ENCODE assay signal across 20 cellular contexts in genomic region chr12:112303799-112304198, GRCh38.
DNase-seq lines count a peak whose midpoint lies in the region; ATAC-seq and TF ChIP-seq lines count a peak whose summit lies in the region.
"Had no signal": no experiment of that assay in that cellular context is flagged by ENCODE, and none has a peak within 500 bp of the region (broad histone marks: within the 10 kb centered on the region; RNA-seq: fewer than 3 reads in every experiment).

No MANE protein-coding gene starts in this region.

- peak overlapping the region; percentile 90 for H3K27ac Mint-ChIP-seq in activated naive CD8-positive, alpha-beta T cell
- H3K27ac Mint-ChIP-seq in activated naive CD8-positive, alpha-beta T cell treated with anti-CD3 and anti-CD28 coated beads, Interleukin-2, amount 50 U/mL, for 24 hours, result no peak overlapping the region
- H3K27ac Mint-ChIP-seq in T-helper 17 cell (peak overlapping the region; percentile 97), endodermal cell (peak overlapping the region; percentile 57)
- peak overlapping the region; percentile 78 for H3K27ac Mint-ChIP-seq in stimulated activated naive B cell treated with anti-CD40 and anti-IgM and Interleukin-4, amounts not matched to agents 10 μg/mL and 1 μg/mL and 100 μg/mL, for 72 hours

- H3K23ac ChIP-seq in mesendoderm (ENCODE audit: low read length), result no peak overlapping the region

- no peaks in the 10 kb centered on the region for H3K79me1 ChIP-seq in mesendoderm (ENCODE audit: low read length)

- no peak for TF ChIP-seq CTCF in endodermal cell (conservative IDR thresholded peaks at IDR 0.05)

- peaks cover 7% of the 10 kb centered on the region for H3K4me1 Mint-ChIP-seq in activated naive CD8-positive, alpha-beta T cell (ENCODE audit: low read depth)
- peaks cover 12% of the 10 kb centered on the region for H3K4me1 Mint-ChIP-seq in activated naive CD8-positive, alpha-beta T cell treated with anti-CD3 and anti-CD28 coated beads, Interleukin-2, amount 50 U/mL, for 24 hours
- peaks cover 10% of the 10 kb centered on the region for H3K4me1 Mint-ChIP-seq in T-helper 17 cell
- H3K4me1 Mint-ChIP-seq in endodermal cell, result peaks cover 25% of the 10 kb centered on the region
- peaks cover 2 to 11% of the 10 kb centered on the region in 2 donors for H3K4me1 Mint-ChIP-seq in stimulated activated naive B cell treated with anti-CD40 and anti-IgM and Interleukin-4, amounts not matched to agents 10 μg/mL and 1 μg/mL and 100 μg/mL, for 72 hours

- no peaks in the 10 kb centered on the region for H3K27me3 Mint-ChIP-seq in activated naive CD8-positive, alpha-beta T cell
- H3K27me3 Mint-ChIP-seq in activated naive CD8-positive, alpha-beta T cell treated with anti-CD3 and anti-CD28 coated beads, Interleukin-2, amount 50 U/mL, for 24 hours, result no peaks in the 10 kb centered on the region
- H3K27me3 Mint-ChIP-seq in T-helper 17 cell (no peaks in the 10 kb centered on the region), endodermal cell (ENCODE audit: insufficient read depth) (no peaks in the 10 kb centered on the region)
- H3K27me3 Mint-ChIP-seq in stimulated activated naive B cell treated with anti-CD40 and anti-IgM and Interleukin-4, amounts not matched to agents 10 μg/mL and 1 μg/mL and 100 μg/mL, for 72 hours, result no peaks in the 10 kb centered on the region

- H3K18ac ChIP-seq in mesendoderm (ENCODE audit: low read length), result no peak overlapping the region

- H3K36me3 Mint-ChIP-seq in activated naive CD8-positive, alpha-beta T cell, result peaks cover 10% of the 10 kb centered on the region
- H3K36me3 Mint-ChIP-seq in activated naive CD8-positive, alpha-beta T cell treated with anti-CD3 and anti-CD28 coated beads, Interleukin-2, amount 50 U/mL, for 24 hours (ENCODE audit: low read depth), result peaks cover 20% of the 10 kb centered on the region
- H3K36me3 Mint-ChIP-seq in T-helper 17 cell (ENCODE audit: low read depth), result peaks cover 9% of the 10 kb centered on the region
- H3K36me3 Mint-ChIP-seq in endodermal cell (ENCODE audit: low read depth), result peaks cover 32% of the 10 kb centered on the region
- H3K36me3 Mint-ChIP-seq in stimulated activated naive B cell treated with anti-CD40 and anti-IgM and Interleukin-4, amounts not matched to agents 10 μg/mL and 1 μg/mL and 100 μg/mL, for 72 hours, result peaks cover 25 to 49% of the 10 kb centered on the region in 2 donors

- H3K27ac ChIP-seq in endodermal cell (ENCODE audit: low read depth, low read length) (no peak overlapping the region), mesendoderm (ENCODE audit: low read depth, low read length) (no peak overlapping the region)
- H3K27ac ChIP-seq: BLaER1 treated with 17β-estradiol and CSF1 and Interleukin-3, amounts not matched to agents 10 nM and 100 nM; left lung; tibial nerve had no signal

- no peak overlapping the region for H2AK5ac ChIP-seq in mesendoderm (ENCODE audit: low read length)

- 100% methylated on average over 2 of the region's 2 CpGs for WGBS in endodermal cell (ENCODE audit: insufficient coverage in 1 of 2, insufficient read length in 1 of 2), 2 experiments
- WGBS in mesendoderm (ENCODE audit: extremely low coverage, insufficient coverage, low lambda C conversion rate), result no CpG with 5 or more reads among the region's 2 CpGs

- H3K36me3 ChIP-seq in endodermal cell (ENCODE audit: control insufficient read depth, insufficient read depth, low read length) (peaks cover 34% of the 10 kb centered on the region), mesendoderm (ENCODE audit: control insufficient read depth, insufficient read depth, low read length) (peaks cover 1% of the 10 kb centered on the region)

- H3K4me2 ChIP-seq in mesendoderm (ENCODE audit: low read length), result no peak overlapping the region
- H3K4me2 ChIP-seq: BLaER1 treated with 17β-estradiol and CSF1 and Interleukin-3, amounts not matched to agents 10 nM and 100 nM had no signal

- H3K9me3 Mint-ChIP-seq in activated naive CD8-positive, alpha-beta T cell (ENCODE audit: low read depth), result no peaks in the 10 kb centered on the region
- no peaks in the 10 kb centered on the region for H3K9me3 Mint-ChIP-seq in activated naive CD8-positive, alpha-beta T cell treated with anti-CD3 and anti-CD28 coated beads, Interleukin-2, amount 50 U/mL, for 24 hours
- H3K9me3 Mint-ChIP-seq in endodermal cell, result no peaks in the 10 kb centered on the region
- H3K9me3 Mint-ChIP-seq in stimulated activated naive B cell treated with anti-CD40 and anti-IgM and Interleukin-4, amounts not matched to agents 10 μg/mL and 1 μg/mL and 100 μg/mL, for 72 hours, result no peaks in the 10 kb centered on the region

- no peak for DNase-seq in activated naive CD8-positive, alpha-beta T cell treated with anti-CD3 and anti-CD28 coated beads, Interleukin-2, amount 50 U/mL, for 24 hours
- no peak for DNase-seq in T-helper 17 cell
- no peak for DNase-seq in endodermal cell
- no peak for DNase-seq in stimulated activated naive B cell treated with anti-CD40 and anti-IgM and Interleukin-4, amounts not matched to agents 10 μg/mL and 1 μg/mL and 100 μg/mL, for 72 hours
- no peak for DNase-seq in mesendoderm
- no peak for DNase-seq in SKM-1 (lab: John Stamatoyannopoulos, UW; ENCODE audit: unreplicated experiment)
- DNase-seq: Caco-2, cerebellar nuclear complex, DMS79, dorsolateral prefrontal cortex, GDM1, left lung, NCI-H1105, NCI-H2029, NCI-H526 treated with DMSO at 0.1 percent for 48 hours, nucleus accumbens had no signal

- H3K4ac ChIP-seq in mesendoderm (ENCODE audit: low read depth, low read length), result no peak overlapping the region

- H3K27me3 ChIP-seq in endodermal cell (ENCODE audit: control insufficient read depth, insufficient read depth, low read length, poor library complexity, severe bottlenecking), result no peaks in the 10 kb centered on the region
- no peaks in the 10 kb centered on the region for H3K27me3 ChIP-seq in mesendoderm (ENCODE audit: insufficient read depth, low read length, poor library complexity)
- H3K27me3 ChIP-seq: BLaER1 treated with 17β-estradiol and CSF1 and Interleukin-3, amounts not matched to agents 10 nM and 100 nM; dorsolateral prefrontal cortex; left lung; tibial nerve had no signal

- no peaks in the 10 kb centered on the region for H3K4me1 ChIP-seq in endodermal cell (ENCODE audit: control insufficient read depth, insufficient read depth, low read length)
- peaks cover 2% of the 10 kb centered on the region for H3K4me1 ChIP-seq in mesendoderm (ENCODE audit: control insufficient read depth, low read depth, low read length)
- H3K4me1 ChIP-seq: BLaER1 treated with 17β-estradiol and CSF1 and Interleukin-3, amounts not matched to agents 10 nM and 100 nM; Caco-2; tibial nerve had no signal

- H4K5ac ChIP-seq in mesendoderm (ENCODE audit: low read length), result no peak overlapping the region

- H3K56ac ChIP-seq in mesendoderm (ENCODE audit: low read length), result no peak overlapping the region

- H2BK5ac ChIP-seq in mesendoderm (ENCODE audit: low read length), result no peak overlapping the region

- no peak overlapping the region for H3K4me3 Mint-ChIP-seq in activated naive CD8-positive, alpha-beta T cell
- H3K4me3 Mint-ChIP-seq in activated naive CD8-positive, alpha-beta T cell treated with anti-CD3 and anti-CD28 coated beads, Interleukin-2, amount 50 U/mL, for 24 hours, result no peak overlapping the region
- H3K4me3 Mint-ChIP-seq in T-helper 17 cell, result no peak overlapping the region
- H3K4me3 Mint-ChIP-seq in endodermal cell, result no peak overlapping the region
- H3K4me3 Mint-ChIP-seq in stimulated activated naive B cell treated with anti-CD40 and anti-IgM and Interleukin-4, amounts not matched to agents 10 μg/mL and 1 μg/mL and 100 μg/mL, for 72 hours, result no peak overlapping the region

- no peaks in the 10 kb centered on the region for H3K79me2 ChIP-seq in mesendoderm (ENCODE audit: control insufficient read depth, insufficient read depth, low read length)

- H3K9ac ChIP-seq in endodermal cell (ENCODE audit: extremely low read depth, low read length, poor library complexity, severe bottlenecking), result no peak overlapping the region
- no peak overlapping the region for H3K9ac ChIP-seq in mesendoderm (ENCODE audit: low read length)
- H3K9ac ChIP-seq: BLaER1 treated with 17β-estradiol and CSF1 and Interleukin-3, amounts not matched to agents 10 nM and 100 nM had no signal

- H3K9me3 ChIP-seq in T-helper 17 cell (ENCODE audit: control insufficient read depth, low read length, poor library complexity, severe bottlenecking), result no peaks in the 10 kb centered on the region
- no peaks in the 10 kb centered on the region for H3K9me3 ChIP-seq in endodermal cell (ENCODE audit: control insufficient read depth, low read length)
- H3K9me3 ChIP-seq: BLaER1 treated with 17β-estradiol and CSF1 and Interleukin-3, amounts not matched to agents 10 nM and 100 nM; Caco-2; left lung; tibial nerve had no signal

- H3K4me3 ChIP-seq in endodermal cell (ENCODE audit: low read length) (no peak overlapping the region), mesendoderm (ENCODE audit: low read length) (no peak overlapping the region)
- H3K4me3 ChIP-seq: BLaER1 treated with 17β-estradiol and CSF1 and Interleukin-3, amounts not matched to agents 10 nM and 100 nM; dorsolateral prefrontal cortex; left lung; tibial nerve had no signal

- no peak overlapping the region for H2BK120ac ChIP-seq in mesendoderm (ENCODE audit: low read depth, low read length)

- H4K8ac ChIP-seq in mesendoderm (ENCODE audit: low read depth, low read length), result no peak overlapping the region

- H2BK15ac ChIP-seq in mesendoderm (replicated peaks; ENCODE audit: low read depth), result no peak overlapping the region

- ATAC-seq in activated naive CD8-positive, alpha-beta T cell treated with anti-CD3 and anti-CD28 coated beads, Interleukin-2, amount 50 U/mL, for 24 hours, result no peak
- ATAC-seq in T-helper 17 cell, result no peak
- ATAC-seq in stimulated activated naive B cell treated with anti-CD40 and anti-IgM and Interleukin-4, amounts not matched to agents 10 μg/mL and 1 μg/mL and 100 μg/mL, for 72 hours (replicated peaks), result no peak
- ATAC-seq in HG02678 (IDR thresholded peaks at IDR 0.05; ENCODE audit: unreplicated experiment), result no peak
